ENCODE assay signal across 13 cellular contexts in the genomic region with DNA sequence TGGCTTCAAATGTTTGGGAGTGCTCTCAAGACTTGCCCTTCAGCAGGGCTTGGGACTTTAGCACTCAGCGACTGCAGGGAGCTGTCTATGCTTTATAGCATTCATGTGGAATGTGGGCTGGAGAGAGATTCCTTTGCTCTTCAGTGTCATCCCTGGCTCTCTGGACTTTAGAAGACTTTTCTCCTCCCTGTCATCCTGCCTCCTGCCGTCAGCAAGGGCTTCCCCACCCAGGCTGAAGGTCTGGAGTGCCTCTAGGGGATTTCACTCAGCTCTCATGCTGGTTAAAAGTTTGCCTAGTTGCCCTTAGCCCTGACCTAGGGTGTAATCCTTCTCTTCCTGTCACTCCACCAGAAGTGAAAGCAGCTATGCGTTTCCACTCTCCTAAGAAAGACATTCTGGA.
DNase-seq lines count a peak whose midpoint lies in the region; ATAC-seq and TF ChIP-seq lines count a peak whose summit lies in the region.
"Had no signal": no experiment of that assay in that cellular context is flagged by ENCODE, and none has a peak within 500 bp of the region (broad histone marks: within the 10 kb centered on the region; RNA-seq: fewer than 3 reads in every experiment).

No MANE protein-coding gene starts in this region.

- 64 to 71% methylated on average over 3 of the region's 3 CpGs for WGBS in heart right ventricle, 2 donors

- peaks cover 0 to 15% (median 0%) of the 10 kb centered on the region in 9 donors for H3K4me1 ChIP-seq in heart right ventricle
- H3K4me1 ChIP-seq: vagina had no signal

- no peaks in the 10 kb centered on the region for H3K36me3 ChIP-seq in heart right ventricle
- H3K36me3 ChIP-seq: vagina had no signal

- peak in 7 of 8 donors; percentile 17 to 72 (median 56) for ATAC-seq in heart right ventricle
- no peak for ATAC-seq in GM21717 (IDR thresholded peaks at IDR 0.05; ENCODE audit: unreplicated experiment)
- no peak for ATAC-seq in HG02798 (IDR thresholded peaks at IDR 0.05; ENCODE audit: poor library complexity, unreplicated experiment)

- H3K4me3 ChIP-seq in heart right ventricle, result no peak overlapping the region
- H3K4me3 ChIP-seq: vagina had no signal

- peaks cover 0 to 11% (median 0%) of the 10 kb centered on the region in 11 donors for H3K9me3 ChIP-seq in heart right ventricle
- H3K9me3 ChIP-seq: neutrophil, vagina had no signal

- DNase-seq in ELF-1 (ENCODE audit: low read depth, low spot score), result peak; percentile 64
- peak; percentile 53 for DNase-seq in SK-N-DZ (ENCODE audit: low spot score)
- DNase-seq in heart right ventricle, result peak in 1 of 2 donors; percentile 20
- peak; percentile 7 for DNase-seq in putamen (ENCODE audit: low spot score)
- DNase-seq in NCI-H748 treated with DMSO at 0.1 percent for 48 hours (lab: John Stamatoyannopoulos, UW), result no peak
- no peak for DNase-seq in DMS114 treated with DMSO at 0.1 percent for 48 hours (lab: John Stamatoyannopoulos, UW; ENCODE audit: unreplicated experiment)
- DNase-seq: activated effector memory CD4-positive, alpha-beta T cell treated with Interleukin-2 at 50 U/mL for 16 hours; NCI-H446; stimulated activated naive CD4-positive, alpha-beta T cell treated with Interleukin-2 at 50 U/mL for 16 hours had no signal

- H3K27me3 ChIP-seq in heart right ventricle, result no peaks in the 10 kb centered on the region
- H3K27me3 ChIP-seq: neutrophil, vagina had no signal

- intact Hi-C loops in heart right ventricle (cut with DNase I), result loop anchor here in 1 of 10 donors (10.0 kb wide), 1 partner anchor 113 kb away; no protein-coding TSS in a partner anchor

- TF ChIP-seq CTCF in heart right ventricle (IDR thresholded peaks at IDR 0.05), result no peak

- H3K27ac ChIP-seq in heart right ventricle, result no peak overlapping the region
- H3K27ac ChIP-seq: neutrophil, vagina had no signal

Comparison
In these comparisons a context has a peak if more than half of its experiments do, and no peak if none do; other contexts are left out.
1. DNase-seq: peak in ELF-1 (single experiment), SK-N-DZ (single experiment) and putamen (single experiment); none in NCI-H748 treated with DMSO at 0.1 percent for 48 hours (single experiment) and DMS114 treated with DMSO at 0.1 percent for 48 hours (single experiment).
2. ATAC-seq: peak in heart right ventricle (7 of 8); none in GM21717 (single experiment) and HG02798 (single experiment).